7 cellular contexts compared by ENCODE assay signal in the genomic region with DNA sequence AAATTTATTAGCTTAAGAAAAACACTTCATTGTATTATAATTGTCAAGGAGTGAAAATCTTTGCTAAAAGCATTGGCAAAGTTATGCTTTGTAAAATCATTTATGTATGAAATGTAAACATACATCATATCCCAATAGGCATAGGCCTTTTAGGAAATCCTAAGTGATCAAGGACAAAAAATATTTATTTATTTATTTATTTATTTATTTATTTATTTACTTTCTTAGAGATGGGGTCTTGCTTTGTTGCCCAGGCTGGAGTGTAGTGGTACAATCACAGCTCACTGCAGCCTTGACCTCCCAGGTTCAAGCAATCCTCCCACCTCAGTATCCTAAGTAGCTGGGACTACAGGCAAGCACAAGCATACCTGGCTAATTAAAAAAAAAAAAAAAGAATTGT.
"Had no signal": no experiment of that assay in that cellular context is flagged by ENCODE, and none has a peak within 500 bp of the region (broad histone marks: within the 10 kb centered on the region; RNA-seq: fewer than 3 reads in every experiment).

No MANE protein-coding gene starts in this region.

- H3K4me3 ChIP-seq: GM12878 had no signal

- FAIRE-seq: GM12878, GM12891, GM12892, GM18507, GM19239 had no signal

- DNase-seq: GDM1, GF-D8 had no signal

- ATAC-seq: GM12878 had no signal
